10 cellular contexts compared by ENCODE assay signal in the genomic region with DNA sequence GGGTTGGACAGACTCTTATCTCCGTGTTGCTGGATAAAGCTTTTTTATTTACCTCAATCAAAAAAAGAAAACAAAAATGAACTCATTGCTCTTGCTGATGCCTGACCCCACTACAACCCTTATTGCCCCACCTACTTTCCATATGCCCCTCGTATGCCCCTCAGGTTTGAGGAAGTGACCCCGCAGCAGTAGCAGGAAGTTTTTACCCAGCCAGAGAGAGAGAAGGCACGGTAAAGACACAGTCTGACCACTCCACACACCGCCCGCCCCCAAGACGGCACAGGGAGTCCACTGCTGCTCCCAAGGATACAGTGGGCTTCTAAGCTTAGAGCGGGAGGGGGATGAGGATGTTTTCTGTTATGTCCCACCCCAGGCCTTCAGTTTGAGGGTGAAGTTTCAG. TPM values are rescaled to one million over a fixed set of nuclear protein-coding genes. Genes with fewer than 3 reads are reported as not detected.
DNase-seq lines count a peak whose midpoint lies in the region; ATAC-seq and TF ChIP-seq lines count a peak whose summit lies in the region.
"Had no signal": no experiment of that assay in that cellular context is flagged by ENCODE, and none has a peak within 500 bp of the region (broad histone marks: within the 10 kb centered on the region; RNA-seq: fewer than 3 reads in every experiment).

No MANE protein-coding gene starts in this region.

- dilution Hi-C loops in IMR-90 (cut with HindIII; ENCODE audit: low sequenced_read_pairs, unreplicated experiment), result no loop called here

- POLR2A ChIA-PET in IMR-90 (lab: Charles Lee; ENCODE audit: unreplicated experiment), result interaction anchor here (1.3 kb wide), 1 partner anchor 272 kb away, joined by 4 read pairs; no protein-coding TSS in a partner anchor

- DNase-seq in IMR-90, result no peak
- no peak for DNase-seq in activated naive CD8-positive, alpha-beta T cell treated with anti-CD3 and anti-CD28 coated beads, Interleukin-2, amount 50 U/mL, for 24 hours
- no peak for DNase-seq in posterior vena cava (ENCODE audit: low spot score)
- DNase-seq in NCI-H2081 treated with DMSO at 0.1 percent for 48 hours (lab: John Stamatoyannopoulos, UW), result no peak
- no peak for DNase-seq in NCI-H2227 (lab: John Stamatoyannopoulos, UW; ENCODE audit: unreplicated experiment)
- DNase-seq: COR-L47; stimulated activated CD4-positive, alpha-beta T cell treated with anti-CD3 and anti-CD28 coated beads, Interleukin-2, amount 100 ng/mL, for 48 hours had no signal

- H3K27ac ChIP-seq in BLaER1 (peak overlapping the region; percentile 93), IMR-90 (ENCODE audit: insufficient read depth, low read length) (peak overlapping the region; percentile 77), mucosa of rectum (ENCODE audit: low read depth in 2 of 2, low read length in 2 of 2) (peak overlapping the region; percentile 56 to 87)

- H3K79me1 ChIP-seq in IMR-90 (ENCODE audit: low read depth in 1 of 2, low read length in 2 of 2), result peaks cover 27 to 76% of the 10 kb centered on the region in 2 experiments

- H3K27me3 ChIP-seq in BLaER1 (no peaks in the 10 kb centered on the region), IMR-90 (ENCODE audit: control insufficient read depth, insufficient read depth, low read length) (no peaks in the 10 kb centered on the region), mucosa of rectum (ENCODE audit: control insufficient read depth in 2 of 2, insufficient read depth in 2 of 2, low read length in 2 of 2) (no peaks in the 10 kb centered on the region)

- no peaks in the 10 kb centered on the region for H3K27me3 Mint-ChIP-seq in activated naive CD8-positive, alpha-beta T cell treated with anti-CD3 and anti-CD28 coated beads, Interleukin-2, amount 50 U/mL, for 24 hours

- H3K27ac Mint-ChIP-seq in activated naive CD8-positive, alpha-beta T cell treated with anti-CD3 and anti-CD28 coated beads, Interleukin-2, amount 50 U/mL, for 24 hours, result peak overlapping the region; percentile 33

- peak overlapping the region; percentile 46 for H3K18ac ChIP-seq in IMR-90 (ENCODE audit: low read depth, low read length)

- peak overlapping the region; percentile 64; the same call in 1 of the 3 replicates for H2BK15ac ChIP-seq in IMR-90 (ENCODE audit: low read depth, low read length)

- intact Hi-C loops in IMR-90 (cut with micrococcal nuclease), result no loop called here
- intact Hi-C loops in posterior vena cava (cut with DNase I), result no loop called here

- peak overlapping the region; percentile 91 for H3K4me2 ChIP-seq in BLaER1
- peak overlapping the region; percentile 28; the same call in 1 of the 2 replicates for H3K4me2 ChIP-seq in IMR-90 (ENCODE audit: low read depth, low read length)

- H3K9ac ChIP-seq in BLaER1 (peak overlapping the region; percentile 76), IMR-90 (ENCODE audit: low read depth, low read length) (peak overlapping the region; percentile 41), mucosa of rectum (ENCODE audit: low read depth in 1 of 2, low read length in 2 of 2) (no peak overlapping the region)

- peak overlapping the region; percentile 89 for H3K14ac ChIP-seq in IMR-90 (replicated peaks; ENCODE audit: low read depth, low read length)

- peaks cover 67% of the 10 kb centered on the region for H3K4me1 Mint-ChIP-seq in activated naive CD8-positive, alpha-beta T cell treated with anti-CD3 and anti-CD28 coated beads, Interleukin-2, amount 50 U/mL, for 24 hours

- H3K4me1 ChIP-seq in BLaER1 (peaks cover 99% of the 10 kb centered on the region), IMR-90 (ENCODE audit: control insufficient read depth, insufficient read depth, low read length) (peaks cover 65% of the 10 kb centered on the region), mucosa of rectum (ENCODE audit: control insufficient read depth in 2 of 2, insufficient read depth in 2 of 2, low read length in 2 of 2) (peaks cover 23 to 37% of the 10 kb centered on the region in 2 donors)

- in situ Hi-C loops in IMR-90 (cut with MboI; ENCODE audit: low sequenced_read_pairs), result no loop called here

- ATAC-seq in IMR-90 (ENCODE audit: low read depth) (no peak), HG03378 (IDR thresholded peaks at IDR 0.05; ENCODE audit: unreplicated experiment) (no peak)
- ATAC-seq in activated naive CD8-positive, alpha-beta T cell treated with anti-CD3 and anti-CD28 coated beads, Interleukin-2, amount 50 U/mL, for 24 hours, result no peak

- H3K9me3 ChIP-seq in BLaER1 (no peaks in the 10 kb centered on the region), IMR-90 (ENCODE audit: control insufficient read depth, insufficient read depth, low read length) (no peaks in the 10 kb centered on the region), mucosa of rectum (ENCODE audit: control insufficient read depth in 2 of 2, low read length in 2 of 2) (no peaks in the 10 kb centered on the region)

- H3K9me1 ChIP-seq in IMR-90 (ENCODE audit: insufficient read depth, low read length), result peaks cover 48% of the 10 kb centered on the region

- no peak for TF ChIP-seq RAD21 in IMR-90 (IDR thresholded peaks at IDR 0.05; ENCODE audit: low read length)

- no peak for TF ChIP-seq CTCF in IMR-90 (conservative IDR thresholded peaks at IDR 0.05; ENCODE audit: low read depth, low read length)

- CTCF ChIA-PET in IMR-90 (lab: Yijun Ruan, JAX), result no interaction called here

- H3K4me3 Mint-ChIP-seq in activated naive CD8-positive, alpha-beta T cell treated with anti-CD3 and anti-CD28 coated beads, Interleukin-2, amount 50 U/mL, for 24 hours, result no peak overlapping the region

- H3K9me3 Mint-ChIP-seq in activated naive CD8-positive, alpha-beta T cell treated with anti-CD3 and anti-CD28 coated beads, Interleukin-2, amount 50 U/mL, for 24 hours, result no peaks in the 10 kb centered on the region

- H4K5ac ChIP-seq in IMR-90 (ENCODE audit: low read depth, low read length), result peak overlapping the region; percentile 45

- H2AK9ac ChIP-seq in IMR-90 (replicated peaks; ENCODE audit: low read depth, low read length, poor library complexity), result peak overlapping the region; percentile 75

- peaks cover 54% of the 10 kb centered on the region for H3K36me3 ChIP-seq in BLaER1
- peaks cover 49% of the 10 kb centered on the region for H3K36me3 ChIP-seq in IMR-90 (ENCODE audit: control insufficient read depth, insufficient read depth, low read length)
- H3K36me3 ChIP-seq in mucosa of rectum (ENCODE audit: control insufficient read depth in 2 of 2, insufficient read depth in 2 of 2, low read length in 2 of 2), result peaks cover 9 to 22% of the 10 kb centered on the region in 2 donors

- H3K4ac ChIP-seq in IMR-90 (ENCODE audit: low read depth, low read length), result peak overlapping the region; percentile 92

- H3K36me3 Mint-ChIP-seq in activated naive CD8-positive, alpha-beta T cell treated with anti-CD3 and anti-CD28 coated beads, Interleukin-2, amount 50 U/mL, for 24 hours (ENCODE audit: low read depth), result peaks cover 23% of the 10 kb centered on the region

- peak overlapping the region; percentile 87 for H3K23ac ChIP-seq in IMR-90 (ENCODE audit: low read depth, low read length)

- H2BK20ac ChIP-seq in IMR-90 (ENCODE audit: low read depth, low read length), result peak overlapping the region; percentile 88

- peak overlapping the region; percentile 94 for H2AK5ac ChIP-seq in IMR-90 (ENCODE audit: low read depth, low read length)

- peak overlapping the region; percentile 65 for H3K56ac ChIP-seq in IMR-90 (ENCODE audit: extremely low read depth, insufficient read depth, low read length)

- no CpG with 5 or more reads among the region's 8 CpGs for WGBS in IMR-90 (ENCODE audit: extremely low coverage in 2 of 2, insufficient read length in 1 of 2), 2 experiments

- H4K20me1 ChIP-seq in BLaER1 (peaks cover 55% of the 10 kb centered on the region), IMR-90 (ENCODE audit: insufficient read depth, low read length) (peaks cover 27% of the 10 kb centered on the region)

- TF ChIP-seq POLR2A in IMR-90 (IDR thresholded peaks at IDR 0.05; ENCODE audit: low read depth, low read length), result no peak

- peak overlapping the region; percentile 83 for H2BK5ac ChIP-seq in IMR-90 (ENCODE audit: low read depth, low read length, poor library complexity, severe bottlenecking)

- no TSS peak for BruUV-seq in IMR-90 (replicated peaks; lab: Mats Ljungman, UMichigan)

- H3K4me3 ChIP-seq in BLaER1, result peak overlapping the region; percentile 41
- H3K4me3 ChIP-seq in IMR-90 (ENCODE audit: insufficient read depth, low read depth, low read length), result no peak overlapping the region
- peak overlapping the region in 1 of 2 donors; percentile 22 for H3K4me3 ChIP-seq in mucosa of rectum (ENCODE audit: low read length in 2 of 2)

- H2AFZ ChIP-seq in IMR-90 (replicated peaks; ENCODE audit: low read length, poor library complexity), result no peak overlapping the region

- H4K91ac ChIP-seq in IMR-90 (ENCODE audit: insufficient read depth, low read depth, low read length), result peak overlapping the region; percentile 81

- peak overlapping the region; percentile 84 for H2BK120ac ChIP-seq in IMR-90 (ENCODE audit: low read depth, low read length)

- H4K8ac ChIP-seq in IMR-90 (ENCODE audit: low read depth in 2 of 2, low read length in 2 of 2), result peak overlapping the region; percentile 89 to 94

TF ChIP-seq in IMR-90, 13 proteins besides CTCF, POLR2A, EP300 and RAD21 (continues in another document):
- TF ChIP-seq FOS (IDR thresholded peaks at IDR 0.05; ENCODE audit: low read depth, low read length) (no peak), SMC3 (IDR thresholded peaks at IDR 0.05; ENCODE audit: low read depth, low read length) (no peak), CHD1 (IDR thresholded peaks at IDR 0.05; ENCODE audit: low read depth, low read length) (no peak), RFX5 (IDR thresholded peaks at IDR 0.05; ENCODE audit: low read depth, low read length) (no peak), NFE2L2 (IDR thresholded peaks at IDR 0.05; ENCODE audit: low read depth, low read length) (no peak), MAZ (IDR thresholded peaks at IDR 0.05; ENCODE audit: borderline replicate concordance, low read depth, low read length) (no peak), RCOR1 (IDR thresholded peaks at IDR 0.05; ENCODE audit: insufficient replicate concordance, low read length) (no peak), CEBPB (IDR thresholded peaks at IDR 0.05; ENCODE audit: low read depth, low read length) (no peak), MXI1 (IDR thresholded peaks at IDR 0.05; ENCODE audit: borderline replicate concordance, low read depth, low read length) (no peak)

RNA-seq across cellular contexts. Expression of gene PLEKHO1, which starts 9.8 kb away (rescaled TPM):
- total RNA-seq in IMR-90 (2012; rRNA removed), result 51.4 and 53.3 TPM in 2 replicates
- 50.4 and 56.0 TPM in 2 replicates for polyA plus RNA-seq in IMR-90 (2012; rRNA removed)
- polyA plus RNA-seq in IMR-90 (2012; cell fraction: cytosol; rRNA removed), result 53.4 and 59.2 TPM in 2 replicates
- 71.0 and 87.7 TPM in 2 replicates for polyA plus RNA-seq in IMR-90 (2012; cell fraction: nucleus; rRNA removed; ENCODE audit: low replicate concordance)
- total RNA-seq in posterior vena cava, result 100 to 1,000 TPM in 1 of 2 donors, 10 to 100 TPM in 1; 55.6 to 103 TPM

Comparison
In these comparisons a context has a peak if more than half of its experiments do, and no peak if none do; other contexts are left out.
1. H3K9ac ChIP-seq: peak in BLaER1 (single experiment) and IMR-90 (single experiment); none in mucosa of rectum (0 of 2).
2. Peak in every context shown above with its lines, with median percentiles within 50 percentile points of each other: H3K27ac ChIP-seq.